Comparison of ENCODE assay signal across 1 cellular context in the genomic region with DNA sequence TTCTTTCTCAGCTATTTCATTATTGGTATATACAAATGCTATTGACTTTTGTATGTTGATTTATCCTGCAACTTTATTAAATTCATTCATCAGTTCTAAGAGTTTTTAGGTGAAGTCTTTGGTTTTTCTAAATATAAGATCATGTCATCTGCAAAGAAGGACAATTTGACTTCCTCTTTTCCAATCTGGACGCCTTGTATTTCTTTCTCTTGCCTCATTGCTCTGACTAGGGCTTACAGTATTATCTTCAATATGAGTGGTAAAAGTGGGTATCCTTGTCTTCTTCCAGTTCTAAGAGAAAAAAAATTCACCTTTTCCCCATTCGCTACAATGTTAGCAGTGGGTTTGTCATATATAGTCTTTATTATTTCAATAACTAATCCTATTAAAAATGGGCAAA.
TF ChIP-seq lines count a peak whose summit lies in the region.

No MANE protein-coding gene starts in this region.

TF ChIP-seq in K562, 482 proteins besides CTCF, POLR2A, EP300 and RAD21 (continued from another document):
- TF ChIP-seq, protein P1, sequence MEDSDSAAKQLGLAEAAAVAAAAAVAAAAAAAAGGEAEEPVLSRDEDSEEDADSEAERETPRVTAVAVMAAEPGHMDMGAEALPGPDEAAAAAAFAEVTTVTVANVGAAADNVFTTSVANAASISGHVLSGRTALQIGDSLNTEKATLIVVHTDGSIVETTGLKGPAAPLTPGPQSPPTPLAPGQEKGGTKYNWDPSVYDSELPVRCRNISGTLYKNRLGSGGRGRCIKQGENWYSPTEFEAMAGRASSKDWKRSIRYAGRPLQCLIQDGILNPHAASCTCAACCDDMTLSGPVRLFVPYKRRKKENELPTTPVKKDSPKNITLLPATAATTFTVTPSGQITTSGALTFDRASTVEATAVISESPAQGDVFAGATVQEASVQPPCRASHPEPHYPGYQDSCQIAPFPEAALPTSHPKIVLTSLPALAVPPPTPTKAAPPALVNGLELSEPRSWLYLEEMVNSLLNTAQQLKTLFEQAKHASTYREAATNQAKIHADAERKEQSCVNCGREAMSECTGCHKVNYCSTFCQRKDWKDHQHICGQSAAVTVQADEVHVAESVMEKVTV (CRISPR knock-in tag; IDR thresholded peaks at IDR 0.05): no peak
- TF ChIP-seq PTTG1 (tag; IDR thresholded peaks at IDR 0.05; ENCODE audit: low read depth) (no peak), GATAD2A (IDR thresholded peaks at IDR 0.05) (no peak), EP400 (IDR thresholded peaks at IDR 0.05) (no peak), ETV6 (IDR thresholded peaks at IDR 0.05; ENCODE audit: borderline replicate concordance in 1 of 2, low read depth in 2 of 2, low read length in 1 of 2) (no peak), ETV6 (CRISPR knock-in tag; IDR thresholded peaks at IDR 0.05; ENCODE audit: borderline replicate concordance) (no peak), ZNF282 (CRISPR knock-in tag; IDR thresholded peaks at IDR 0.05) (no peak), PPARD (CRISPR knock-in tag; IDR thresholded peaks at IDR 0.05) (no peak), ZNF408 (CRISPR knock-in tag; IDR thresholded peaks at IDR 0.05; ENCODE audit: low read depth) (no peak), POLR2B (IDR thresholded peaks at IDR 0.05; ENCODE audit: low read depth, partially characterized antibody) (no peak), NR1H2 (CRISPR knock-in tag; IDR thresholded peaks at IDR 0.05) (no peak), HDGF (IDR thresholded peaks at IDR 0.05) (no peak), SPI1 (IDR thresholded peaks at IDR 0.05; ENCODE audit: borderline replicate concordance, low read depth, low read length) (peak; percentile 68), YY1 (IDR thresholded peaks at IDR 0.05; ENCODE audit: borderline replicate concordance in 1 of 3, control insufficient read depth in 1 of 3, extremely low read depth in 1 of 3, insufficient read depth in 3 of 3, insufficient read length in 1 of 3, insufficient replicate concordance in 2 of 3, low read depth in 1 of 3, low read length in 2 of 3) (no peak), MECOM (CRISPR knock-in tag; IDR thresholded peaks at IDR 0.05) (no peak), CHD2 (IDR thresholded peaks at IDR 0.05; ENCODE audit: low read depth, low read length) (no peak), COPS2 (conservative IDR thresholded peaks at IDR 0.05) (no peak), CEBPG (CRISPR knock-in tag; IDR thresholded peaks at IDR 0.05) (peak; percentile 33; the same call in 1 of the 2 replicates), CEBPG (tag; conservative IDR thresholded peaks at IDR 0.05 in 1 of 2, IDR thresholded peaks at IDR 0.05 in 1 of 2) (0 out of 4 replicates have a peak, but pooled peaks have one; percentile 16 to 34)
- TF ChIP-seq, protein P2, sequence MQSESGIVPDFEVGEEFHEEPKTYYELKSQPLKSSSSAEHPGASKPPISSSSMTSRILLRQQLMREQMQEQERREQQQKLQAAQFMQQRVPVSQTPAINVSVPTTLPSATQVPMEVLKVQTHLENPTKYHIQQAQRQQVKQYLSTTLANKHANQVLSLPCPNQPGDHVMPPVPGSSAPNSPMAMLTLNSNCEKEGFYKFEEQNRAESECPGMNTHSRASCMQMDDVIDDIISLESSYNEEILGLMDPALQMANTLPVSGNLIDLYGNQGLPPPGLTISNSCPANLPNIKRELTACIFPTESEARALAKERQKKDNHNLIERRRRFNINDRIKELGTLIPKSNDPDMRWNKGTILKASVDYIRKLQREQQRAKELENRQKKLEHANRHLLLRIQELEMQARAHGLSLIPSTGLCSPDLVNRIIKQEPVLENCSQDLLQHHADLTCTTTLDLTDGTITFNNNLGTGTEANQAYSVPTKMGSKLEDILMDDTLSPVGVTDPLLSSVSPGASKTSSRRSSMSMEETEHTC (IDR thresholded peaks at IDR 0.05): no peak
- TF ChIP-seq, protein P3, sequence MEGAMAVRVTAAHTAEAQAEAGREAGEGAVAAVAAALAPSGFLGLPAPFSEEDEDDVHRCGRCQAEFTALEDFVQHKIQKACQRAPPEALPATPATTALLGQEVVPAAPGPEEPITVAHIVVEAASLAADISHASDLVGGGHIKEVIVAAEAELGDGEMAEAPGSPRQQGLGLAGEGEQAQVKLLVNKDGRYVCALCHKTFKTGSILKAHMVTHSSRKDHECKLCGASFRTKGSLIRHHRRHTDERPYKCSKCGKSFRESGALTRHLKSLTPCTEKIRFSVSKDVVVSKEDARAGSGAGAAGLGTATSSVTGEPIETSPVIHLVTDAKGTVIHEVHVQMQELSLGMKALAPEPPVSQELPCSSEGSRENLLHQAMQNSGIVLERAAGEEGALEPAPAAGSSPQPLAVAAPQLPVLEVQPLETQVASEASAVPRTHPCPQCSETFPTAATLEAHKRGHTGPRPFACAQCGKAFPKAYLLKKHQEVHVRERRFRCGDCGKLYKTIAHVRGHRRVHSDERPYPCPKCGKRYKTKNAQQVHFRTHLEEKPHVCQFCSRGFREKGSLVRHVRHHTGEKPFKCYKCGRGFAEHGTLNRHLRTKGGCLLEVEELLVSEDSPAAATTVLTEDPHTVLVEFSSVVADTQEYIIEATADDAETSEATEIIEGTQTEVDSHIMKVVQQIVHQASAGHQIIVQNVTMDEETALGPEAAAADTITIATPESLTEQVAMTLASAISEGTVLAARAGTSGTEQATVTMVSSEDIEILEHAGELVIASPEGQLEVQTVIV (CRISPR knock-in tag; IDR thresholded peaks at IDR 0.05; ENCODE audit: borderline replicate concordance): no peak
TF ChIP-seq in K562: peak in this region for 3.
